In the genomic region with DNA sequence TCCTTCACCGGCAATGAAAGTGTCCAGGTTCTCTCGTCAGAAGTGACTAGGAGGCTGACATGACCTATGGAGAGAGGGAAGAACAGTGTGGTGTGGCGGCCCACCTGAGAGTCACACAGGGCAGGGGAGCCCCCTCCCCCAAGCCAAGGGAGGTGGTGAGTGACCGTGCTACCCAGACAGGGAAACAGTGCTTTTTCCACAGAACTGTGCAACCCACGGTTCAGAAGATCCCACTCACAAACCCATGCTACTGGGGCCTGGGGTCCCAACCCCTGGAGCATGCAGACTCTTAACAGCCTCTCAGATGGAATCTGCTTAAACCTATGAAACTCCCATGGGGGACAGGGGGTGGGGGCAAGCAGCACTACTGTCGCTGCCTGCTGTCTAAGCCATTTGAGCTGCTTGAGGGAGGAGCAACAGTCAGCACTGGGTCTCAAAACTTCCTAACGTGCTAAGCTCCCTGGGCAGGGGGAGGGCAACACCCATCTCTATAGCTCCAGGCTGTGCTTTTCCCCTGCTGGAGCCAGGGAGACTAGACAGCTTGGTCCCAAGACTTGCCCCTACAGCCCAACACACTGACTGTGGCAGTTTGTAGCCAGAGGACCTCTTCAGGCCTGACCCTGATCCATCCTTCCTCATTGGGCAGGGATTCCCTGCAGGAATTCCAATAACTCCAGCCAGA, we compare ENCODE assay signal across 29 cellular contexts.
"Had no signal": no experiment of that assay in that cellular context is flagged by ENCODE, and none has a peak within 500 bp of the region (broad histone marks: within the 10 kb centered on the region; RNA-seq: fewer than 3 reads in every experiment).

No MANE protein-coding gene starts in this region.

- ATAC-seq: K562, PC-3, Right ventricle myocardium inferior had no signal

- DNase-seq: activated CD4-positive, alpha-beta memory T cell treated with anti-CD3 and anti-CD28 coated beads, Interleukin-2, amount 10 ng/mL, durations not matched to agents 7 days and 5 days; activated CD4-positive, alpha-beta T cell treated with anti-CD3 and anti-CD28 coated beads for 1 hour; activated CD4-positive, alpha-beta T cell treated with anti-CD3 and anti-CD28 coated beads for 48 hours; activated CD4-positive, CD25-positive, alpha-beta regulatory T cell; activated CD8-positive, alpha-beta memory T cell treated with anti-CD3 and anti-CD28 coated beads for 24 hours; activated gamma-delta T cell; activated naive CD4-positive, alpha-beta T cell treated with Interleukin-2 at 50 U/mL for 16 hours; activated T-cell treated with anti-CD3 and anti-CD28 coated beads, Interleukin-2, amount 50 U/mL, for 1 hour; anterior cingulate cortex; brain microvascular endothelial cell; central memory CD4-positive, alpha-beta T cell; NCI-H1105; NCI-H1417 treated with DMSO at 0.1 percent for 48 hours; NCI-H187 treated with DMSO at 0.1 percent for 48 hours; NCI-H2081; NCI-H226; NCI-H446 treated with DMSO at 0.1 percent for 48 hours; NCI-H69; NK-92 treated with Interleukin-12 subunit alpha and Interleukin-12 subunit beta, amount 100 ng/mL, for 24 hours; PC-3; Peyer's patch; SW 1271; T-helper 1 cell; T-helper 2 cell; T-helper 9 cell had no signal

- H3K9me3 ChIP-seq: Peyer's patch had no signal

- H3K4me3 ChIP-seq: K562, Peyer's patch had no signal

- H3K36me3 ChIP-seq: brain microvascular endothelial cell, Peyer's patch had no signal

- H3K27ac ChIP-seq: brain microvascular endothelial cell, Peyer's patch, RWPE1, VCaP had no signal

- H3K4me1 ChIP-seq: Peyer's patch had no signal

- H3K27me3 ChIP-seq: brain microvascular endothelial cell, Peyer's patch had no signal
